8 cellular contexts compared by ENCODE assay signal in genomic region chr5:81972496-81972791, GRCh38. TPM values are rescaled to one million over a fixed set of nuclear protein-coding genes. Genes with fewer than 3 reads are reported as not detected.
DNase-seq lines count a peak whose midpoint lies in the region; ATAC-seq and TF ChIP-seq lines count a peak whose summit lies in the region.

No MANE protein-coding gene starts in this region.

- TF ChIP-seq CTCF in ovary (IDR thresholded peaks at IDR 0.05), result no peak

- H3K79me2 ChIP-seq in Karpas-422 (ENCODE audit: low read length), result peaks cover 51% of the 10 kb centered on the region

- peaks cover 29% of the 10 kb centered on the region for H3K4me1 ChIP-seq in Karpas-422 (ENCODE audit: low read length)
- no peaks in the 10 kb centered on the region for H3K4me1 ChIP-seq in effector memory CD4-positive, alpha-beta T cell (ENCODE audit: control insufficient read depth, insufficient read depth, low read length, poor library complexity, severe bottlenecking)
- no peaks in the 10 kb centered on the region for H3K4me1 ChIP-seq in ovary (ENCODE audit: insufficient read depth)

- no peaks in the 10 kb centered on the region for H4K20me1 ChIP-seq in Karpas-422 (ENCODE audit: insufficient read depth, low read depth, low read length)

- intact Hi-C loops in ovary (cut with DNase I), result loop anchor here in 3 of 4 donors (5.0 to 10.0 kb wide), 4 partner anchors 118 to 465 kb away; partner anchors contain the start of gene SSBP2 (in 1 of the 3)

- H3K4me2 ChIP-seq in Karpas-422 (ENCODE audit: low read depth, low read length, poor library complexity, severe bottlenecking), result peak overlapping the region; percentile 99

- H3K9me2 ChIP-seq in Karpas-422 (replicated peaks; ENCODE audit: insufficient read depth, low read length), result no peaks in the 10 kb centered on the region

- H3K9ac ChIP-seq in Karpas-422 (ENCODE audit: low read length), result peak overlapping the region; percentile 87

- H3K27me3 ChIP-seq in Karpas-422 (ENCODE audit: low read length), result no peaks in the 10 kb centered on the region
- no peaks in the 10 kb centered on the region for H3K27me3 ChIP-seq in effector memory CD4-positive, alpha-beta T cell (replicated peaks; ENCODE audit: control insufficient read depth, insufficient read depth, low read length, poor library complexity, severe bottlenecking)
- H3K27me3 ChIP-seq in ovary, result no peaks in the 10 kb centered on the region

- H3K27ac ChIP-seq in Karpas-422 (ENCODE audit: low read length) (peak overlapping the region; percentile 76), ovary (peak overlapping the region; percentile 97 to 100)
- H3K27ac ChIP-seq in effector memory CD4-positive, alpha-beta T cell (ENCODE audit: insufficient read depth, low read length, poor library complexity, severe bottlenecking), result peak overlapping the region; percentile 93

- H2AFZ ChIP-seq in Karpas-422 (ENCODE audit: low read length), result 0 out of 2 replicates have a peak overlapping the region, but pooled peaks have one; percentile 2

- 0 to 2% (median 0%) methylated on average over 8 of the region's 8 CpGs for WGBS in ovary, 3 donors

- H3K4me3 ChIP-seq in Karpas-422 (ENCODE audit: low read length) (peak overlapping the region; percentile 90), ovary (peak overlapping the region; percentile 67)
- H3K4me3 ChIP-seq in effector memory CD4-positive, alpha-beta T cell (ENCODE audit: insufficient read depth, low read depth, low read length, poor library complexity, severe bottlenecking), result peak overlapping the region; percentile 75

- no peak for TF ChIP-seq POLR2A in ovary (IDR thresholded peaks at IDR 0.05)

- H3K36me3 ChIP-seq in Karpas-422 (ENCODE audit: insufficient read depth, low read length), result peaks cover 11% of the 10 kb centered on the region
- H3K36me3 ChIP-seq in effector memory CD4-positive, alpha-beta T cell (ENCODE audit: control insufficient read depth, insufficient read depth, low read length), result no peaks in the 10 kb centered on the region
- no peaks in the 10 kb centered on the region for H3K36me3 ChIP-seq in ovary

- no peak for TF ChIP-seq EP300 in ovary (IDR thresholded peaks at IDR 0.05)

- DNase-seq in Karpas-422, result peak; percentile 86
- DNase-seq in effector memory CD4-positive, alpha-beta T cell, result no peak
- DNase-seq in ovary, result no peak
- no peak for DNase-seq in NCI-H2029 (lab: John Stamatoyannopoulos, UW)
- DNase-seq in cerebellar cortex (ENCODE audit: low spot score), result no peak
- DNase-seq in stimulated activated CD4-positive, alpha-beta T cell treated with anti-CD3 and anti-CD28 coated beads, Interleukin-4, amount 100 ng/mL, for 24 hours, result no peak

- H3K9me3 ChIP-seq in Karpas-422 (ENCODE audit: low read length), result no peaks in the 10 kb centered on the region
- no peaks in the 10 kb centered on the region for H3K9me3 ChIP-seq in effector memory CD4-positive, alpha-beta T cell (ENCODE audit: control insufficient read depth, low read length)
- no peaks in the 10 kb centered on the region for H3K9me3 ChIP-seq in ovary

- ATAC-seq in GM21367 (IDR thresholded peaks at IDR 0.05; ENCODE audit: unreplicated experiment), result peak; percentile 32
- ATAC-seq in HG02678 (IDR thresholded peaks at IDR 0.05; ENCODE audit: unreplicated experiment), result no peak

RNA-seq across cellular contexts. Expression of gene ATG10, which starts 0.6 kb away (rescaled TPM):
- 15.4 and 16.8 TPM in 2 replicates for total RNA-seq in Karpas-422 (2014; rRNA removed; shearing (Covaris generic); ENCODE audit: low replicate concordance)
- 1 to 10 TPM; 2.6 to 6.1 (median 4.6) TPM for total RNA-seq in ovary
- polyA plus RNA-seq in ovary, result 1 to 10 TPM; 2.7 to 7.8 TPM
